25 cellular contexts compared by ENCODE assay signal in the genomic region with DNA sequence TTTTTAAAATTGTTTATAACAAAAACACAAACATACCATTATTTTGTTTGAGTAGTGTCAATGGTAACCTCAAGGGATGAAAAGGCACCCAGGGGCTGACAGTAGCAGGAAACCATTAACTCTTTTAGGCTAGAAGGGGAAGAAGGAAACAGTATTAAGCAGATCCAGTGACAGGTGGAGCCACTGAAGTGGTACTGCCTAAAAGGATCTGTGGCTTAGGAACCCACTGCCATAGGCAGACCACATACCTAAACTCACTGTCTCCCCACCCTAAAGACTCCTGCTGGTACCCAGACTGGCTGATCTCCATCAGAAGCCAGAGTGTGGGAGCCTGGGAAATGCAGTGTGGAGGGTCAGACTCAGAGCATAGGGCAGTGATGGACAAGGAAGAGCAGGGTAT. TPM values are rescaled to one million over a fixed set of nuclear protein-coding genes. Genes with fewer than 3 reads are reported as not detected.
"Had no signal": no experiment of that assay in that cellular context is flagged by ENCODE, and none has a peak within 500 bp of the region (broad histone marks: within the 10 kb centered on the region; RNA-seq: fewer than 3 reads in every experiment).

No MANE protein-coding gene starts in this region.

- H3K4me1 ChIP-seq: colonic mucosa, gastrocnemius medialis, heart left ventricle, left lung, spleen, thyroid gland had no signal

- H3K4me1 Mint-ChIP-seq: activated B cell treated with CpG ODN at 0.5 μM for 24 hours, brain had no signal

- H3K27me3 ChIP-seq: colonic mucosa, gastrocnemius medialis, left lung, spleen, thyroid gland had no signal

- H3K27me3 Mint-ChIP-seq: activated B cell treated with CpG ODN at 0.5 μM for 24 hours; activated CD4-positive, alpha-beta memory T cell treated with anti-CD3 and anti-CD28 coated beads, Interleukin-2, amount 10 ng/mL, durations not matched to agents 7 days and 5 days; activated naive CD8-positive, alpha-beta T cell treated with anti-CD3 and anti-CD28 coated beads, Interleukin-2, amount 50 U/mL, for 24 hours had no signal

- H3K9me3 Mint-ChIP-seq: activated B cell treated with CpG ODN at 0.5 μM for 24 hours; activated naive CD8-positive, alpha-beta T cell treated with anti-CD3 and anti-CD28 coated beads, Interleukin-2, amount 50 U/mL, for 24 hours had no signal

- H3K27ac ChIP-seq: colonic mucosa, gastrocnemius medialis, heart left ventricle, left lung, spleen, thyroid gland had no signal

- ATAC-seq: activated naive CD8-positive, alpha-beta T cell treated with anti-CD3 and anti-CD28 coated beads, Interleukin-2, amount 50 U/mL, for 24 hours; gastrocnemius medialis; heart left ventricle had no signal

- H3K4me3 ChIP-seq: colonic mucosa, gastrocnemius medialis, left lung, spleen, thyroid gland had no signal

- H3K27ac Mint-ChIP-seq: activated B cell treated with CpG ODN at 0.5 μM for 24 hours; activated naive CD8-positive, alpha-beta T cell treated with anti-CD3 and anti-CD28 coated beads, Interleukin-2, amount 50 U/mL, for 24 hours; brain had no signal

- H3K4me3 Mint-ChIP-seq: activated B cell treated with CpG ODN at 0.5 μM for 24 hours; activated CD4-positive, alpha-beta memory T cell treated with anti-CD3 and anti-CD28 coated beads, Interleukin-2, amount 10 ng/mL, durations not matched to agents 7 days and 5 days; activated naive CD8-positive, alpha-beta T cell treated with anti-CD3 and anti-CD28 coated beads, Interleukin-2, amount 50 U/mL, for 24 hours; brain had no signal

- H3K9me3 ChIP-seq: colonic mucosa, gastrocnemius medialis, left lung, thyroid gland had no signal

- H3K36me3 ChIP-seq: colonic mucosa, gastrocnemius medialis, heart left ventricle, left lung, spleen, thyroid gland had no signal

- DNase-seq: activated B cell treated with CpG ODN at 0.5 μM for 24 hours; activated CD4-positive, alpha-beta memory T cell treated with anti-CD3 and anti-CD28 coated beads, Interleukin-2, amount 10 ng/mL, durations not matched to agents 7 days and 5 days; activated CD4-positive, alpha-beta T cell treated with anti-CD3 and anti-CD28 coated beads for 4 hours; activated CD8-positive, alpha-beta memory T cell treated with anti-CD3 and anti-CD28 coated beads, Interleukin-2, amount 50 U/mL, for 48 hours; activated naive CD4-positive, alpha-beta T cell; activated naive CD8-positive, alpha-beta T cell treated with anti-CD3 and anti-CD28 coated beads, Interleukin-2, amount 50 U/mL, for 24 hours; anterior cingulate cortex; central memory CD4-positive, alpha-beta T cell; colonic mucosa; erythroblast; gastrocnemius medialis; heart left ventricle; left lung; midbrain; retina; spleen; thyroid gland had no signal

RNA-seq across cellular contexts. Expression of gene RLN1, which starts 13.5 kb away (rescaled TPM):
- total RNA-seq: gastrocnemius medialis, kidney epithelial cell, lung microvascular endothelial cell, omental fat pad, posterior vena cava, ureter had no signal
- polyA plus RNA-seq: neural cell had no signal

RNA-seq across cellular contexts. Expression of gene RLN2, which starts 21.7 kb away (rescaled TPM):
- total RNA-seq: gastrocnemius medialis, omental fat pad, posterior vena cava, subcutaneous adipose tissue, thyroid gland had no signal
- polyA plus RNA-seq: neural cell had no signal
